In the genomic region with DNA sequence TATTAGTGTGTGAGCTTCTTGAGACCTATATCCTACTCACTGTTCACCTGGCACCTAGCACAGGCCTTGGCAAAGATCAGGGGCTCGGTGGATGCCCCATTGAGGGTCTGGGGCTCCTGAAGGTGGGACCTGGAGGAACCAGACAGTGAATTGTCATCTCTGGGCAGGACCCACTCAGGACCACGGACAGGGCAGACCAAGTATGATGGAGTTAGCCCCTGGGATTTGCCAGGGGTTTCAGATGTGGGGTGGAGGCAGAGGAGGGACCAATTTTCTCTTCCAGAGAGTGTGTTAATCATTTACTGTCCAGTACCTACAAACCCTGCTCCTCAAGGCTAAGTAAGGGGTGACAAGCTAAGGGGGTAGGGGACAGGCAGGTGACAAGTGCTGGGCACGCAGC, we compare ENCODE assay signal across 26 cellular contexts.
"Had no signal": no experiment of that assay in that cellular context is flagged by ENCODE, and none has a peak within 500 bp of the region (broad histone marks: within the 10 kb centered on the region; RNA-seq: fewer than 3 reads in every experiment).

No MANE protein-coding gene starts in this region.

- H3K9me3 Mint-ChIP-seq: immature natural killer cell; naive thymus-derived CD8-positive, alpha-beta T cell; nephron; neural progenitor cell; stimulated activated naive B cell treated with anti-CD40 and anti-IgM and Interleukin-4, amounts not matched to agents 10 μg/mL and 1 μg/mL and 100 μg/mL, for 72 hours had no signal

- H3K4me3 ChIP-seq: left ventricle myocardium inferior, lung, neural progenitor cell, ovary, right atrium auricular region, right lobe of liver, smooth muscle cell, stomach, testis, thyroid gland, transverse colon, upper lobe of left lung, vagina had no signal

- H3K36me3 ChIP-seq: left ventricle myocardium inferior, neural progenitor cell, ovary, right atrium auricular region, right lobe of liver, stomach, thyroid gland, transverse colon, upper lobe of left lung, vagina had no signal

- H3K4me2 ChIP-seq: neural progenitor cell, smooth muscle cell had no signal

- H3K4me1 Mint-ChIP-seq: immature natural killer cell, nephron had no signal

- DNase-seq: hypothalamus; immature natural killer cell; kidney; left colon; left ventricle myocardium inferior; mesendoderm; naive thymus-derived CD8-positive, alpha-beta T cell; ovary; right lobe of liver; stimulated activated CD4-positive, alpha-beta T cell treated with anti-CD3 and anti-CD28 coated beads, Interleukin-1b, Interleukin-23, amount 100 ng/mL, for 48 hours; stimulated activated CD4-positive, alpha-beta T cell treated with anti-CD3 and anti-CD28 coated beads, Interleukin-2, amount 100 ng/mL, for 48 hours; stimulated activated CD4-positive, alpha-beta T cell treated with anti-CD3 and anti-CD28 coated beads, Interleukin-4, amount 100 ng/mL, for 4 hours; stimulated activated CD8-positive, alpha-beta memory T cell treated with anti-CD3 and anti-CD28 coated beads, Interleukin-4, amount 100 ng/mL, for 48 hours; stimulated activated naive B cell treated with anti-CD40 and anti-IgM and Interleukin-4, amounts not matched to agents 10 μg/mL and 1 μg/mL and 100 μg/mL, for 72 hours; stimulated activated naive CD8-positive, alpha-beta T cell treated with anti-CD3 and anti-CD28 coated beads, Interleukin-15, Interleukin-2, amounts not matched to agents 100 U/mL and 50 U/mL, for 24 hours; stomach; testis; thyroid gland; transverse colon had no signal

- H3K36me3 Mint-ChIP-seq: immature natural killer cell; naive thymus-derived CD8-positive, alpha-beta T cell; neural progenitor cell; stimulated activated naive B cell treated with anti-CD40 and anti-IgM and Interleukin-4, amounts not matched to agents 10 μg/mL and 1 μg/mL and 100 μg/mL, for 72 hours had no signal

- H3K27ac ChIP-seq: left ventricle myocardium inferior, neural progenitor cell, ovary, right atrium auricular region, right lobe of liver, stomach, testis, thyroid gland, transverse colon, upper lobe of left lung, vagina had no signal

- ATAC-seq: left colon; naive thymus-derived CD8-positive, alpha-beta T cell; right lobe of liver; stimulated activated naive B cell treated with anti-CD40 and anti-IgM and Interleukin-4, amounts not matched to agents 10 μg/mL and 1 μg/mL and 100 μg/mL, for 72 hours; stimulated activated naive CD8-positive, alpha-beta T cell treated with anti-CD3 and anti-CD28 coated beads, Interleukin-15, Interleukin-2, amounts not matched to agents 100 U/mL and 50 U/mL, for 24 hours had no signal

- H3K9me3 ChIP-seq: left ventricle myocardium inferior, ovary, right atrium auricular region, right lobe of liver, stomach, testis, thyroid gland, transverse colon, upper lobe of left lung, vagina had no signal

- H3K27me3 ChIP-seq: ovary, right atrium auricular region, right lobe of liver, testis, thyroid gland, upper lobe of left lung, vagina had no signal

- H3K4me3 Mint-ChIP-seq: immature natural killer cell; naive thymus-derived CD8-positive, alpha-beta T cell; nephron; stimulated activated naive B cell treated with anti-CD40 and anti-IgM and Interleukin-4, amounts not matched to agents 10 μg/mL and 1 μg/mL and 100 μg/mL, for 72 hours had no signal

- H3K4me1 ChIP-seq: left ventricle myocardium inferior, neural progenitor cell, right atrium auricular region, right lobe of liver, stomach, testis, thyroid gland, transverse colon, upper lobe of left lung, vagina had no signal

- H3K27ac Mint-ChIP-seq: immature natural killer cell; naive thymus-derived CD8-positive, alpha-beta T cell; nephron; neural progenitor cell; stimulated activated naive B cell treated with anti-CD40 and anti-IgM and Interleukin-4, amounts not matched to agents 10 μg/mL and 1 μg/mL and 100 μg/mL, for 72 hours had no signal

- H2AFZ ChIP-seq: neural progenitor cell had no signal
